Comparison of ENCODE assay signal across 22 cellular contexts in genomic region chr5:141518616-141519015, GRCh38. TPM values are rescaled to one million over a fixed set of nuclear protein-coding genes. Genes with fewer than 3 reads are reported as not detected.
DNase-seq lines count a peak whose midpoint lies in the region; ATAC-seq and TF ChIP-seq lines count a peak whose summit lies in the region.
"Had no signal": no experiment of that assay in that cellular context is flagged by ENCODE, and none has a peak within 500 bp of the region (broad histone marks: within the 10 kb centered on the region; RNA-seq: fewer than 3 reads in every experiment).

No MANE protein-coding gene starts in this region.

- peaks cover 37% of the 10 kb centered on the region for H3K4me1 Mint-ChIP-seq in activated T-helper 2 cell treated with anti-CD3 and anti-CD28 coated beads, Interferon-gamma antibody, Interleukin-2, Interleukin-4, amounts not matched to agents 10 μg/mL and 5 μg/mL and 100 μg/mL, durations not matched to agents 14 hours and 24 hours and 36 hours (ENCODE audit: low read depth)

- no peak overlapping the region for H3K4me3 Mint-ChIP-seq in activated T-helper 2 cell treated with anti-CD3 and anti-CD28 coated beads, Interferon-gamma antibody, Interleukin-2, Interleukin-4, amounts not matched to agents 10 μg/mL and 5 μg/mL and 100 μg/mL, durations not matched to agents 14 hours and 24 hours and 36 hours (ENCODE audit: low read depth)
- H3K4me3 Mint-ChIP-seq: mesothelial cell of epicardium; stimulated activated naive CD8-positive, alpha-beta T cell treated with anti-CD3 and anti-CD28 coated beads, Interleukin-15, amount 100 ng/mL, for 72 hours; type B pancreatic cell had no signal

- H3K9ac ChIP-seq in skeletal muscle satellite cell (ENCODE audit: low read depth, low read length): peak overlapping the region; percentile 67

- intact Hi-C loops in activated T-helper 2 cell treated with anti-CD3 and anti-CD28 coated beads, Interferon-gamma antibody, Interleukin-2, Interleukin-4, amounts not matched to agents 10 μg/mL and 5 μg/mL and 100 μg/mL, durations not matched to agents 14 hours and 24 hours and 36 hours (cut with micrococcal nuclease): no loop called here

- H3K9me3 ChIP-seq in skeletal muscle satellite cell (replicated peaks; ENCODE audit: low read length): no peaks in the 10 kb centered on the region

- H3K36me3 Mint-ChIP-seq in activated T-helper 2 cell treated with anti-CD3 and anti-CD28 coated beads, Interferon-gamma antibody, Interleukin-2, Interleukin-4, amounts not matched to agents 10 μg/mL and 5 μg/mL and 100 μg/mL, durations not matched to agents 14 hours and 24 hours and 36 hours (ENCODE audit: low read depth): peaks cover 80% of the 10 kb centered on the region

- H3K27me3 ChIP-seq in skeletal muscle satellite cell (ENCODE audit: control insufficient read depth, insufficient read depth, low read length): no peaks in the 10 kb centered on the region

- H3K4me3 ChIP-seq in fibroblast of villous mesenchyme (ENCODE audit: low read depth, low read length) (no peak overlapping the region), skeletal muscle satellite cell (ENCODE audit: low read length) (no peak overlapping the region)

- H3K27me3 Mint-ChIP-seq in activated T-helper 2 cell treated with anti-CD3 and anti-CD28 coated beads, Interferon-gamma antibody, Interleukin-2, Interleukin-4, amounts not matched to agents 10 μg/mL and 5 μg/mL and 100 μg/mL, durations not matched to agents 14 hours and 24 hours and 36 hours (ENCODE audit: low read depth): no peaks in the 10 kb centered on the region
- H3K27me3 Mint-ChIP-seq: IgD-negative memory B cell; stimulated activated naive CD8-positive, alpha-beta T cell treated with anti-CD3 and anti-CD28 coated beads, Interleukin-15, amount 100 ng/mL, for 72 hours; type B pancreatic cell had no signal

- H3K9me3 Mint-ChIP-seq in activated T-helper 2 cell treated with anti-CD3 and anti-CD28 coated beads, Interferon-gamma antibody, Interleukin-2, Interleukin-4, amounts not matched to agents 10 μg/mL and 5 μg/mL and 100 μg/mL, durations not matched to agents 14 hours and 24 hours and 36 hours: no peaks in the 10 kb centered on the region
- H3K9me3 Mint-ChIP-seq: IgD-negative memory B cell; mesothelial cell of epicardium; stimulated activated naive CD8-positive, alpha-beta T cell treated with anti-CD3 and anti-CD28 coated beads, Interleukin-15, amount 100 ng/mL, for 72 hours; type B pancreatic cell had no signal

- TF ChIP-seq CTCF in RWPE1 (conservative IDR thresholded peaks at IDR 0.05; ENCODE audit: low read depth): no peak
- TF ChIP-seq CTCF in fibroblast of villous mesenchyme (IDR thresholded peaks at IDR 0.05; ENCODE audit: insufficient read depth, low read depth, low read length): no peak

- H3K36me3 ChIP-seq in skeletal muscle satellite cell (ENCODE audit: insufficient read depth, low read length): peaks cover 10% of the 10 kb centered on the region

- 0 out of 2 replicates have a peak overlapping the region, but pooled peaks have one; percentile 12 for H3K27ac ChIP-seq in RWPE1

- H3K4me2 ChIP-seq in skeletal muscle satellite cell (ENCODE audit: low read length): peak overlapping the region; percentile 31

- H3K27ac Mint-ChIP-seq in activated T-helper 2 cell treated with anti-CD3 and anti-CD28 coated beads, Interferon-gamma antibody, Interleukin-2, Interleukin-4, amounts not matched to agents 10 μg/mL and 5 μg/mL and 100 μg/mL, durations not matched to agents 14 hours and 24 hours and 36 hours: no peak overlapping the region
- H3K27ac Mint-ChIP-seq: type B pancreatic cell had no signal

- DNase-seq in ELR (ENCODE audit: low read depth): peak; percentile 34
- no peak for DNase-seq in RWPE1 (ENCODE audit: low spot score)
- peak; percentile 65 for DNase-seq in fibroblast of villous mesenchyme (ENCODE audit: low read depth)
- no peak for DNase-seq in activated T-helper 2 cell treated with anti-CD3 and anti-CD28 coated beads, Interferon-gamma antibody, Interleukin-2, Interleukin-4, amounts not matched to agents 10 μg/mL and 5 μg/mL and 100 μg/mL, durations not matched to agents 14 hours and 24 hours and 36 hours (ENCODE audit: low spot score)
- no peak for DNase-seq in inferior parietal cortex (ENCODE audit: extremely low spot score)
- DNase-seq: activated CD4-positive, alpha-beta T cell treated with anti-CD3 and anti-CD28 coated beads for 4 hours; activated gamma-delta T cell; amniotic stem cell; COR-L47; H7; hypothalamus; kidney; NCI-H1092; PC-3; right cardiac atrium; stimulated activated CD4-positive, alpha-beta T cell treated with anti-CD3 and anti-CD28 coated beads, Interleukin-1b, Interleukin-23, amount 100 ng/mL, for 48 hours; stimulated activated naive CD8-positive, alpha-beta T cell treated with anti-CD3 and anti-CD28 coated beads, Interleukin-15, amount 100 ng/mL, for 72 hours had no signal

- peaks cover 94% of the 10 kb centered on the region for H3K4me1 ChIP-seq in skeletal muscle satellite cell (ENCODE audit: control insufficient read depth, insufficient read depth, low read length)

- CTCF ChIA-PET in RWPE1 (lab: Yijun Ruan, JAX): interaction anchor here (1.8 kb wide), 1 partner anchor 45 kb away, joined by 4 read pairs; no protein-coding TSS in a partner anchor

- POLR2A ChIA-PET in RWPE1 (lab: Yijun Ruan, JAX; ENCODE audit: low non-redundant PET): no interaction called here

- no peak for ATAC-seq in GM18868 (IDR thresholded peaks at IDR 0.05; ENCODE audit: unreplicated experiment)
- ATAC-seq: PC-3; right cardiac atrium; stimulated activated naive CD8-positive, alpha-beta T cell treated with anti-CD3 and anti-CD28 coated beads, Interleukin-15, amount 100 ng/mL, for 72 hours had no signal

RNA-seq across cellular contexts. Expression of gene PCDHGC5, which starts 29.7 kb away (rescaled TPM):
- 2.6 TPM in 2 replicates for total RNA-seq in fibroblast of villous mesenchyme
- 2.0 and 3.3 TPM in 2 replicates for total RNA-seq in skeletal muscle satellite cell (2012; rRNA removed)
- total RNA-seq in activated T-helper 2 cell treated with anti-CD3 and anti-CD28 coated beads, Interferon-gamma antibody, Interleukin-2, Interleukin-4, amounts not matched to agents 10 μg/mL and 5 μg/mL and 100 μg/mL, durations not matched to agents 14 hours and 24 hours and 36 hours: not detected in 2 replicates

RNA-seq across cellular contexts. Expression of gene PCDHGC4, which starts 33.8 kb away (rescaled TPM):
- total RNA-seq in fibroblast of villous mesenchyme: 2.6 and 2.9 TPM in 2 replicates
- total RNA-seq in skeletal muscle satellite cell (2012; rRNA removed): 1.1 and 1.3 TPM in 2 replicates
- not detected in 2 replicates for total RNA-seq in activated T-helper 2 cell treated with anti-CD3 and anti-CD28 coated beads, Interferon-gamma antibody, Interleukin-2, Interleukin-4, amounts not matched to agents 10 μg/mL and 5 μg/mL and 100 μg/mL, durations not matched to agents 14 hours and 24 hours and 36 hours

RNA-seq across cellular contexts. Expression of gene PCDHGC3, which starts 42.9 kb away (rescaled TPM):
- total RNA-seq in fibroblast of villous mesenchyme: 35.4 and 36.3 TPM in 2 replicates
- 30.9 and 44.6 TPM in 2 replicates for total RNA-seq in skeletal muscle satellite cell (2012; rRNA removed)
- 0.21 and 0.23 TPM in 2 replicates for total RNA-seq in activated T-helper 2 cell treated with anti-CD3 and anti-CD28 coated beads, Interferon-gamma antibody, Interleukin-2, Interleukin-4, amounts not matched to agents 10 μg/mL and 5 μg/mL and 100 μg/mL, durations not matched to agents 14 hours and 24 hours and 36 hours

Comparison
In these comparisons a context has a peak if more than half of its experiments do, and no peak if none do; other contexts are left out.
1. DNase-seq: peak in ELR (single experiment) and fibroblast of villous mesenchyme (single experiment); none in RWPE1 (single experiment), activated T-helper 2 cell treated with anti-CD3 and anti-CD28 coated beads, Interferon-gamma antibody, Interleukin-2, Interleukin-4, amounts not matched to agents 10 μg/mL and 5 μg/mL and 100 μg/mL, durations not matched to agents 14 hours and 24 hours and 36 hours (single experiment) and inferior parietal cortex (single experiment).
2. RNA of gene PCDHGC3, which starts 42.9 kb away (total RNA-seq): 35.4 to 36.3 TPM in fibroblast of villous mesenchyme; 0.21 to 0.23 TPM in activated T-helper 2 cell treated with anti-CD3 and anti-CD28 coated beads, Interferon-gamma antibody, Interleukin-2, Interleukin-4, amounts not matched to agents 10 μg/mL and 5 μg/mL and 100 μg/mL, durations not matched to agents 14 hours and 24 hours and 36 hours; every median in the first group is over 10 times any median in the second.